Comparison of ENCODE assay signal across 26 cellular contexts in the genomic region with DNA sequence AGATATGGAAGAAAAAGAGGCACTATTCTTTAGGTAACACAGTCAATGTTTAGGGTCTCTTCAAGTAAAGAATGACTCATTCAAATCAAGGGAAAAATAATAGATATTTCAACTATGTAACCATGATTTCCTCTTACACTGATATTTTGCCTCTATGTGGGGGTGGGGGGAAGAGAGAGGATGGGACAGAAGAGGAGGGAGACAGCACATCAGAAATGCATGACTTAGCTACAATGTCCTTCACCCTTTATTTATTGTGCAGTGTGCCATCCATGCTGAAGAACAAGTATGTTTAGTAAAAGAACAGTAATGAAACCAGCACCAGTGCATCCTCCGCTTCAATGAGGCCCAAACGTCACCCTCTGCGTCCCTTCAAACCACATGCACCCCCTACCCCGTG.
DNase-seq lines count a peak whose midpoint lies in the region; ATAC-seq and TF ChIP-seq lines count a peak whose summit lies in the region.
"Had no signal": no experiment of that assay in that cellular context is flagged by ENCODE, and none has a peak within 500 bp of the region (broad histone marks: within the 10 kb centered on the region; RNA-seq: fewer than 3 reads in every experiment).

No MANE protein-coding gene starts in this region.

- no peaks in the 10 kb centered on the region for H3K9me3 ChIP-seq in testis
- H3K9me3 ChIP-seq: lower lobe of right lung, prostate gland, SJSA1, thoracic aorta had no signal

- WGBS in testis, 2 donors = 85 to 86% methylated on average over 4 of the region's 4 CpGs

- no peaks in the 10 kb centered on the region for H3K27me3 ChIP-seq in testis
- H3K27me3 ChIP-seq: SJSA1 had no signal

- H3K27me3 Mint-ChIP-seq in neural crest cell (ENCODE audit: low read depth) = no peaks in the 10 kb centered on the region
- H3K27me3 Mint-ChIP-seq: activated CD8-positive, alpha-beta T cell treated with anti-CD3 and anti-CD28 coated beads for 36 hours had no signal

- H3K27ac Mint-ChIP-seq in neural crest cell (ENCODE audit: unreplicated experiment) = peak overlapping the region; percentile 97
- H3K27ac Mint-ChIP-seq: activated CD8-positive, alpha-beta T cell treated with anti-CD3 and anti-CD28 coated beads for 36 hours had no signal

- H3K4me1 Mint-ChIP-seq in neural crest cell = peaks cover 83% of the 10 kb centered on the region

- peak overlapping the region; percentile 89 for H3K27ac ChIP-seq in cingulate gyrus (ENCODE audit: low read depth, low read length)
- peak overlapping the region; percentile 37 to 66 for H3K27ac ChIP-seq in testis
- H3K27ac ChIP-seq: lower lobe of right lung, prostate gland, SJSA1, thoracic aorta had no signal

- no peak for TF ChIP-seq POLR2A in testis (IDR thresholded peaks at IDR 0.05)

- no peaks in the 10 kb centered on the region for H3K36me3 ChIP-seq in testis (ENCODE audit: low read depth, missing control alignments)
- H3K36me3 ChIP-seq: prostate gland, SJSA1 had no signal

- no peak overlapping the region for H3K4me3 ChIP-seq in testis
- H3K4me3 ChIP-seq: lower lobe of right lung, prostate gland, SJSA1, thoracic aorta had no signal

- peak; percentile 3 for DNase-seq in EH (ENCODE audit: low read depth)
- DNase-seq in neural crest cell (ENCODE audit: low read depth, low spot score) = no peak
- DNase-seq in testis = no peak
- DNase-seq in SW480 (ENCODE audit: low spot score) = no peak
- DNase-seq in sciatic nerve (ENCODE audit: low spot score) = no peak
- DNase-seq: ACHN; activated CD4-positive, alpha-beta T cell treated with anti-CD3 and anti-CD28 coated beads for 1 hour; activated CD8-positive, alpha-beta T cell treated with anti-CD3 and anti-CD28 coated beads for 36 hours; activated effector memory CD4-positive, alpha-beta T cell treated with Interleukin-2 at 50 U/mL for 16 hours; Karpas-422; kidney glomerular epithelial cell; lower lobe of right lung; natural killer cell; NCI-H1436 treated with DMSO at 0.1 percent for 48 hours; NCI-H2107; NCI-H446 treated with DMSO at 0.1 percent for 48 hours; NCI-H82; RPMI8226; stimulated activated CD4-positive, alpha-beta T cell treated with anti-CD3 and anti-CD28 coated beads, Interleukin-4, amount 100 ng/mL, for 4 hours; stimulated activated naive CD4-positive, alpha-beta T cell had no signal

- peaks cover 21% of the 10 kb centered on the region for H3K4me1 ChIP-seq in testis
- H3K4me1 ChIP-seq: prostate gland, SJSA1 had no signal

- H3K9me3 Mint-ChIP-seq in neural crest cell = no peaks in the 10 kb centered on the region
- H3K9me3 Mint-ChIP-seq: activated CD8-positive, alpha-beta T cell treated with anti-CD3 and anti-CD28 coated beads for 36 hours; natural killer cell had no signal

- peaks cover 8% of the 10 kb centered on the region for H3K36me3 Mint-ChIP-seq in neural crest cell (ENCODE audit: low read depth)
- H3K36me3 Mint-ChIP-seq: natural killer cell had no signal

- intact Hi-C loops in testis (cut with DNase I; ENCODE audit: low total_unique reads) = no loop called here
- intact Hi-C loops in sciatic nerve (cut with DNase I) = no loop called here

- TF ChIP-seq CTCF in neural crest cell (conservative IDR thresholded peaks at IDR 0.05) = no peak
- no peak for TF ChIP-seq CTCF in testis (IDR thresholded peaks at IDR 0.05)

- peak overlapping the region; percentile 67 for H3K4me3 Mint-ChIP-seq in neural crest cell
- H3K4me3 Mint-ChIP-seq: activated CD8-positive, alpha-beta T cell treated with anti-CD3 and anti-CD28 coated beads for 36 hours; natural killer cell had no signal

- no peak for ATAC-seq in HG02981 (IDR thresholded peaks at IDR 0.05; ENCODE audit: unreplicated experiment)
- ATAC-seq in sciatic nerve = no peak
- ATAC-seq: activated CD8-positive, alpha-beta T cell treated with anti-CD3 and anti-CD28 coated beads for 36 hours; HepG2; lower lobe of right lung; natural killer cell had no signal
